ENCODE assay signal across 9 cellular contexts in genomic region chr5:113488645-113489184, GRCh38. TPM values are rescaled to one million over a fixed set of nuclear protein-coding genes. Genes with fewer than 3 reads are reported as not detected.
DNase-seq lines count a peak whose midpoint lies in the region; ATAC-seq and TF ChIP-seq lines count a peak whose summit lies in the region.
"Had no signal": no experiment of that assay in that cellular context is flagged by ENCODE, and none has a peak within 500 bp of the region (broad histone marks: within the 10 kb centered on the region; RNA-seq: fewer than 3 reads in every experiment).

No MANE protein-coding gene starts in this region.

- peaks cover 8% of the 10 kb centered on the region for H3F3A ChIP-seq in SK-N-SH (replicated peaks; ENCODE audit: insufficient read depth)

- no peak for TF ChIP-seq POLR2A in gastroesophageal sphincter (IDR thresholded peaks at IDR 0.05)
- no peak for TF ChIP-seq POLR2A in adrenal gland (IDR thresholded peaks at IDR 0.05)

- peaks cover 11% of the 10 kb centered on the region; the same call in 1 of the 2 replicates for H3K27me3 ChIP-seq in SK-N-SH (ENCODE audit: insufficient read depth)
- H3K27me3 ChIP-seq in gastroesophageal sphincter, result peaks cover 16% of the 10 kb centered on the region
- H3K27me3 ChIP-seq in adrenal gland, result peaks cover 8% of the 10 kb centered on the region

- H3K9ac ChIP-seq in SK-N-SH, result peak overlapping the region; percentile 55; the same call in 1 of the 2 replicates

- TF ChIP-seq EP300 in SK-N-SH (IDR thresholded peaks at IDR 0.05; ENCODE audit: borderline replicate concordance in 1 of 2, low read depth in 1 of 2, low read length in 1 of 2) (no peak), gastroesophageal sphincter (IDR thresholded peaks at IDR 0.05) (no peak)

- peak overlapping the region; percentile 65 to 78; a peak in 3 of 4 replicates for H3K27ac ChIP-seq in SK-N-SH (ENCODE audit: low read depth in 2 of 2, low read length in 1 of 2)
- H3K27ac ChIP-seq in gastroesophageal sphincter, result peak overlapping the region in 3 of 4 donors; percentile 52 to 76 (median 61)
- peak overlapping the region in 2 of 5 donors; percentile 38 to 52 for H3K27ac ChIP-seq in adrenal gland

- intact Hi-C loops in sciatic nerve (cut with DNase I) (no loop called here), adrenal gland (cut with DNase I) (no loop called here)

- H3K9me3 ChIP-seq in SK-N-SH, result peaks cover 8% of the 10 kb centered on the region; the same call in 1 of the 2 replicates
- peaks cover 0 to 13% (median 0%) of the 10 kb centered on the region in 3 donors for H3K9me3 ChIP-seq in gastroesophageal sphincter
- H3K9me3 ChIP-seq in adrenal gland (replicated peaks in 1 of 3), result no peaks in the 10 kb centered on the region

- no peaks in the 10 kb centered on the region for H3K9me2 ChIP-seq in SK-N-SH

- no peak for TF ChIP-seq CTCF in SK-N-SH (IDR thresholded peaks at IDR 0.05)
- TF ChIP-seq CTCF in gastroesophageal sphincter (IDR thresholded peaks at IDR 0.05), result no peak
- TF ChIP-seq CTCF in adrenal gland (IDR thresholded peaks at IDR 0.05), result no peak

- H3K4me1 ChIP-seq in SK-N-SH (ENCODE audit: control insufficient read depth in 1 of 2, insufficient read depth in 2 of 2, low read depth in 1 of 2, low read length in 1 of 2), result peaks cover 5 to 10% of the 10 kb centered on the region in 2 experiments; a peak in 3 of 4 replicates
- H3K4me1 ChIP-seq in gastroesophageal sphincter, result peaks cover 0 to 21% (median 0%) of the 10 kb centered on the region in 3 donors
- peaks cover 0 to 12% of the 10 kb centered on the region in 2 donors for H3K4me1 ChIP-seq in adrenal gland (replicated peaks in 1 of 2)

- H4K20me1 ChIP-seq in SK-N-SH (ENCODE audit: insufficient read depth), result no peaks in the 10 kb centered on the region

- 10% methylated on average over 19 of the region's 20 CpGs for WGBS in SK-N-SH (ENCODE audit: low lambda C conversion rate)
- 20 to 23% methylated on average over 2 to 5 of the region's 20 CpGs for WGBS in gastroesophageal sphincter (ENCODE audit: low coverage in 1 of 2), 2 donors
- 14 to 18% (median 16%) methylated on average over 19 to 20 of the region's 20 CpGs for WGBS in adrenal gland, 4 donors

- POLR2A ChIA-PET in SK-N-SH (lab: Yijun Ruan, JAX), result no interaction called here

- DNase-seq in SK-N-SH (no peak), sciatic nerve (ENCODE audit: low spot score) (no peak), adrenal gland (no peak)
- DNase-seq in NK-92 treated with Interleukin-12 subunit alpha and Interleukin-12 subunit beta, amount 100 ng/mL, for 24 hours (lab: John Stamatoyannopoulos, UW), result no peak

- H2AFZ ChIP-seq in SK-N-SH (ENCODE audit: low read depth), result peak overlapping the region; percentile 98

- TF ChIP-seq RAD21 in SK-N-SH (IDR thresholded peaks at IDR 0.05; ENCODE audit: low read length), result no peak

- CTCF ChIA-PET in SK-N-SH (lab: Yijun Ruan, JAX), result interaction anchor here (0.7 to 2.7 kb wide), 10 partner anchors 8 to 492 kb away, joined by 3 to 13 read pairs (median 4); no protein-coding TSS in a partner anchor

- H3K4me2 ChIP-seq in SK-N-SH, result peak overlapping the region; percentile 83

- H3K36me3 ChIP-seq in SK-N-SH (replicated peaks in 1 of 2; ENCODE audit: control insufficient read depth in 1 of 2, insufficient read depth in 2 of 2, low read length in 1 of 2) (no peaks in the 10 kb centered on the region), gastroesophageal sphincter (no peaks in the 10 kb centered on the region), adrenal gland (replicated peaks in 1 of 2) (no peaks in the 10 kb centered on the region)

- H3K4me3 ChIP-seq in SK-N-SH (ENCODE audit: low read depth in 2 of 2, low read length in 1 of 2), result peak overlapping the region; percentile 84 to 85
- peak overlapping the region; percentile 34 to 66 for H3K4me3 ChIP-seq in gastroesophageal sphincter
- peak overlapping the region in 2 of 4 donors; percentile 39 to 58 for H3K4me3 ChIP-seq in adrenal gland

- H3K79me2 ChIP-seq in SK-N-SH (ENCODE audit: insufficient read depth), result no peaks in the 10 kb centered on the region

- ATAC-seq in GM19395 (IDR thresholded peaks at IDR 0.05; ENCODE audit: unreplicated experiment) (peak; percentile 1), gastroesophageal sphincter (peak; percentile 29), sciatic nerve (peak; percentile 18), HG03095 (IDR thresholded peaks at IDR 0.05; ENCODE audit: unreplicated experiment) (no peak), GM18868 (IDR thresholded peaks at IDR 0.05; ENCODE audit: unreplicated experiment) (no peak)

TF ChIP-seq in SK-N-SH, 30 proteins besides CTCF, POLR2A, EP300 and RAD21:
- TF ChIP-seq NFIC (IDR thresholded peaks at IDR 0.05; ENCODE audit: borderline replicate concordance), result no peak
- no peak for TF ChIP-seq FOXJ3 (CRISPR knock-in tag; IDR thresholded peaks at IDR 0.05)
- no peak for TF ChIP-seq MEF2A (IDR thresholded peaks at IDR 0.05; ENCODE audit: borderline replicate concordance, low read depth)

RNA-seq across cellular contexts. Expression of gene MCC, which starts 0.5 kb away (rescaled TPM):
- polyA plus RNA-seq in SK-N-SH (2012; rRNA removed) (2.6 and 3.6 TPM in 2 replicates), adrenal gland (1 to 10 TPM; 1.8 to 4.2 (median 2.4) TPM)
- 3.0 and 3.3 TPM in 2 replicates for polyA plus RNA-seq in SK-N-SH (2012; cell fraction: cytosol; rRNA removed)
- polyA plus RNA-seq in SK-N-SH (2012; cell fraction: nucleus; rRNA removed), result 3.7 and 5.1 TPM in 2 replicates
- total RNA-seq in gastroesophageal sphincter (10 to 100 TPM; 20.5 to 28.7 (median 23.5) TPM), sciatic nerve (41.9 TPM), adrenal gland (10 to 100 TPM in 2 of 8 donors, 1 to 10 TPM in 6; 3.0 to 11.3 (median 9.2) TPM)

RNA-seq across cellular contexts. Expression of gene YTHDC2, which starts 24.8 kb away (rescaled TPM):
- polyA plus RNA-seq in SK-N-SH (2012; rRNA removed) (3.5 and 4.7 TPM in 2 replicates), adrenal gland (10 to 100 TPM; 12.3 to 24.1 (median 12.6) TPM)
- 3.8 and 4.5 TPM in 2 replicates for polyA plus RNA-seq in SK-N-SH (2012; cell fraction: cytosol; rRNA removed)
- 9.2 and 17.9 TPM in 2 replicates for polyA plus RNA-seq in SK-N-SH (2012; cell fraction: nucleus; rRNA removed)
- total RNA-seq in gastroesophageal sphincter (10 to 100 TPM; 11.1 to 38.9 (median 21.2) TPM), sciatic nerve (32.5 TPM), adrenal gland (10 to 100 TPM; 10.3 to 33.9 (median 23.6) TPM)

RNA-seq across cellular contexts. Expression of gene TSSK1B, which starts 53.9 kb away (rescaled TPM):
- polyA plus RNA-seq in SK-N-SH (2012; rRNA removed) (0.05 TPM in 2 replicates), adrenal gland (not detected)
- polyA plus RNA-seq in SK-N-SH (2012; cell fraction: cytosol; rRNA removed), result 0.01 TPM in 2 replicates
- polyA plus RNA-seq in SK-N-SH (2012; cell fraction: nucleus; rRNA removed), result 0.24 and 0.25 TPM in 2 replicates
- total RNA-seq in gastroesophageal sphincter (under 1 TPM in 1 of 4 donors, not detected in 3; 0.93 TPM), sciatic nerve (0.36 TPM), adrenal gland (not detected)
- total RNA-seq: NCI-H460 had no signal

Comparison
In these comparisons a context has a peak if more than half of its experiments do, and no peak if none do; other contexts are left out.
1. ATAC-seq: peak in GM19395 (single experiment), gastroesophageal sphincter (single experiment) and sciatic nerve (single experiment); none in HG03095 (single experiment) and GM18868 (single experiment).